ENCODE assay signal across 20 cellular contexts in the genomic region with DNA sequence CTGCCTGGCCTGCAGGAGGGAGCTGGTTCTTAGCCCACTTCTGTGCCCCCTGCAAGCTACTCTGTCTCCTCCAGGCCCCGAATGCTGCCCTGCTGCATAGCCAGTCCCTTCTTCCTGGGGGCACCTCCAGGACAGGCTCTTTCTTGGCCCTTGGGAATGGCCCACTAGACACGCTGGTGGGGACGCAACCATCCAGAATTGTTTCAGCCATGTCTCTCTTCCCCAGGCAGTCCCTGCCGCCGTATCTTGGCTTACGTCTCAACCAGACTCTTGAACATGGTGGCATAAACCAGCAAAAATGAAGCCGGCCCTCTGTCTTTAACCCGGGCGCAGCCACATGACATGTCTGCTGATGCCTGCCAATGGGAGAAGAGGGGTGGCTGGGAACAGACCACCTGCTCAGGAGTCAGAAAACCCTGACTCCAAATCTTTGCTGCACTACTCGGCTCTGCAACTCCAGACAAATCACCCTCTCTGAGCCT. TPM values are rescaled to one million over a fixed set of nuclear protein-coding genes. Genes with fewer than 3 reads are reported as not detected.
A peak's percentile ranks its signal among the peaks of the same experiment; 100 is the strongest.
DNase-seq lines count a peak whose midpoint lies in the region; ATAC-seq, FAIRE-seq and TF ChIP-seq lines count a peak whose summit lies in the region.
"Had no signal": no experiment of that assay in that cellular context is flagged by ENCODE, and none has a peak within 500 bp of the region (broad histone marks: within the 10 kb centered on the region; RNA-seq: fewer than 3 reads in every experiment).

No MANE protein-coding gene starts in this region.

- intact Hi-C loops in CD14-positive monocyte (cut with micrococcal nuclease) (no loop called here), K562 (cut with micrococcal nuclease) (no loop called here), lower lobe of right lung (cut with DNase I) (no loop called here), sigmoid colon (cut with DNase I) (no loop called here)

- H3K9me1 ChIP-seq in K562 (ENCODE audit: control insufficient read depth, insufficient read depth, low read length): no peaks in the 10 kb centered on the region

- in situ Hi-C loops in K562 (cut with MboI): no loop called here

- H4K20me1 ChIP-seq in K562 (replicated peaks; ENCODE audit: control insufficient read depth, insufficient read depth, low read length): peaks cover 7% of the 10 kb centered on the region; the same call in 1 of the 2 replicates

- TF ChIP-seq CTCF in CD14-positive monocyte (IDR thresholded peaks at IDR 0.05) (no peak), K562 (IDR thresholded peaks at IDR 0.05 in 2 of 3, conservative IDR thresholded peaks at IDR 0.05 in 1 of 3; ENCODE audit: insufficient read depth in 2 of 3, low read depth in 1 of 3, low read length in 3 of 3) (no peak), lower lobe of right lung (IDR thresholded peaks at IDR 0.05) (no peak), sigmoid colon (IDR thresholded peaks at IDR 0.05) (no peak)

- no peak for FAIRE-seq in K562 (lab: Jason Lieb, UNC)
- FAIRE-seq: G401.6, GM12892, GM19239, H1, HepG2, HTR-8/SVneo had no signal

- peak overlapping the region in 1 of 7 donors; percentile 28 for H3K27ac Mint-ChIP-seq in CD14-positive monocyte
- H3K27ac Mint-ChIP-seq: CD4-positive, alpha-beta T cell had no signal

- H3K36me3 Mint-ChIP-seq in CD14-positive monocyte: peaks cover 67 to 93% of the 10 kb centered on the region in 2 donors

- H3K27me3 Mint-ChIP-seq in CD14-positive monocyte (ENCODE audit: low read depth in 3 of 3): no peaks in the 10 kb centered on the region
- H3K27me3 Mint-ChIP-seq: CD4-positive, alpha-beta T cell had no signal

- H3K36me3 ChIP-seq in K562 (ENCODE audit: control insufficient read depth, insufficient read depth, low read length) (peaks cover 70% of the 10 kb centered on the region; the same call in 2 of the 3 replicates), lower lobe of right lung (peaks cover 88% of the 10 kb centered on the region), sigmoid colon (peaks cover 21 to 70% (median 48%) of the 10 kb centered on the region in 4 donors)

- H3K4me3 Mint-ChIP-seq in CD14-positive monocyte: no peak overlapping the region
- H3K4me3 Mint-ChIP-seq: CD4-positive, alpha-beta T cell had no signal

- H3K9me3 ChIP-seq in K562 (replicated peaks; ENCODE audit: control insufficient read depth, insufficient read depth, low read depth, low read length): no peaks in the 10 kb centered on the region
- no peaks in the 10 kb centered on the region for H3K9me3 ChIP-seq in lower lobe of right lung
- no peaks in the 10 kb centered on the region for H3K9me3 ChIP-seq in sigmoid colon
- H3K9me3 ChIP-seq: BLaER1 treated with 17β-estradiol and CSF1 and Interleukin-3, amounts not matched to agents 10 nM and 100 nM; HAP-1 had no signal

- H3K9ac ChIP-seq in K562 (ENCODE audit: insufficient read depth in 1 of 2, low read depth in 2 of 2, low read length in 2 of 2): no peak overlapping the region
- H3K9ac ChIP-seq: BLaER1 treated with 17β-estradiol and CSF1 and Interleukin-3, amounts not matched to agents 10 nM and 100 nM had no signal

- BruUV-seq in K562 (replicated peaks; lab: Mats Ljungman, UMichigan): no TSS peak

- CTCF ChIA-PET in K562 (lab: Yijun Ruan, JAX; ENCODE audit: low intra/inter-chr PET ratio): no interaction called here

- ATAC-seq in K562: no peak
- ATAC-seq in lower lobe of right lung: no peak
- ATAC-seq in HG03097 (IDR thresholded peaks at IDR 0.05; ENCODE audit: low FRiP score, unreplicated experiment): no peak
- ATAC-seq: HepG2 had no signal

- H3K4me3 ChIP-seq in K562: no peak overlapping the region
- H3K4me3 ChIP-seq in lower lobe of right lung: no peak overlapping the region
- no peak overlapping the region for H3K4me3 ChIP-seq in sigmoid colon
- H3K4me3 ChIP-seq: BLaER1 treated with 17β-estradiol and CSF1 and Interleukin-3, amounts not matched to agents 10 nM and 100 nM; HAP-1 had no signal

- H3K4me1 Mint-ChIP-seq in CD14-positive monocyte: peaks cover 3% of the 10 kb centered on the region

- H3K27ac ChIP-seq in K562 (ENCODE audit: extremely low read depth, low read depth, low read length) (no peak overlapping the region), lower lobe of right lung (no peak overlapping the region), sigmoid colon (no peak overlapping the region)
- H3K27ac ChIP-seq: BLaER1 treated with 17β-estradiol and CSF1 and Interleukin-3, amounts not matched to agents 10 nM and 100 nM had no signal

- POLR2A ChIA-PET in K562 (lab: Yijun Ruan, JAX): interaction anchor here (1.4 kb wide), 1 partner anchor 9 kb away, joined by 6 read pairs; no protein-coding TSS in a partner anchor

- TF ChIP-seq POLR2A in K562 (conservative IDR thresholded peaks at IDR 0.05) (no peak), sigmoid colon (IDR thresholded peaks at IDR 0.05) (no peak)

- H2AFZ ChIP-seq in K562 (ENCODE audit: low read depth, low read length): no peak overlapping the region

- peaks cover 0 to 26% of the 10 kb centered on the region in 2 experiments; a peak in 2 of 5 replicates for H3K4me1 ChIP-seq in K562 (replicated peaks in 1 of 2; ENCODE audit: control insufficient read depth in 2 of 2, insufficient read depth in 2 of 2, low read length in 2 of 2)
- H3K4me1 ChIP-seq in lower lobe of right lung: no peaks in the 10 kb centered on the region
- H3K4me1 ChIP-seq in sigmoid colon: no peaks in the 10 kb centered on the region
- H3K4me1 ChIP-seq: HAP-1 had no signal

- TF ChIP-seq RAD21 in K562 (CRISPR knock-in tag; conservative IDR thresholded peaks at IDR 0.05 in 1 of 2, IDR thresholded peaks at IDR 0.05 in 1 of 2): no peak

- H3K79me2 ChIP-seq in K562 (ENCODE audit: control insufficient read depth, insufficient read depth, low read length): peaks cover 1% of the 10 kb centered on the region

- TF ChIP-seq EP300 in K562 (IDR thresholded peaks at IDR 0.05; ENCODE audit: low read length) (no peak), sigmoid colon (IDR thresholded peaks at IDR 0.05) (no peak)

- DNase-seq in CD14-positive monocyte (ENCODE audit: low spot score) (peak; percentile 34), K562 (ENCODE audit: extremely low read depth in 1 of 4, low spot score in 3 of 4) (no peak), lower lobe of right lung (peak; percentile 17), sigmoid colon (peak; percentile 39), T-helper 9 cell (no peak), DMS153 treated with DMSO at 0.1 percent for 48 hours (lab: John Stamatoyannopoulos, UW; ENCODE audit: unreplicated experiment) (no peak), NCI-H2196 treated with DMSO at 0.1 percent for 48 hours (lab: John Stamatoyannopoulos, UW; ENCODE audit: unreplicated experiment) (no peak)
- DNase-seq: ACHN; CD4-positive, alpha-beta T cell; DMS79 treated with DMSO at 0.1 percent for 48 hours; EL had no signal

- H3K27me3 ChIP-seq in K562 (ENCODE audit: control insufficient read depth in 2 of 2, insufficient read depth in 2 of 2, low read length in 2 of 2): no peaks in the 10 kb centered on the region
- no peaks in the 10 kb centered on the region for H3K27me3 ChIP-seq in lower lobe of right lung (ENCODE audit: low read depth)
- H3K27me3 ChIP-seq in sigmoid colon: no peaks in the 10 kb centered on the region
- H3K27me3 ChIP-seq: BLaER1 treated with 17β-estradiol and CSF1 and Interleukin-3, amounts not matched to agents 10 nM and 100 nM had no signal

- H3K4me2 ChIP-seq in K562 (ENCODE audit: insufficient read depth, low read length): no peak overlapping the region
- H3K4me2 ChIP-seq: BLaER1 treated with 17β-estradiol and CSF1 and Interleukin-3, amounts not matched to agents 10 nM and 100 nM had no signal

- no peaks in the 10 kb centered on the region for H3K9me3 Mint-ChIP-seq in CD14-positive monocyte
- H3K9me3 Mint-ChIP-seq: CD4-positive, alpha-beta T cell had no signal

- 100% methylated on average over 5 of the region's 10 CpGs for WGBS in K562 (ENCODE audit: insufficient coverage, low coverage, missing lambda C conversion rate)
- WGBS in sigmoid colon, 2 donors: 98% methylated on average over 10 of the region's 10 CpGs

TF ChIP-seq in K562, 482 proteins besides CTCF, POLR2A, EP300 and RAD21:
- TF ChIP-seq SAP30 (IDR thresholded peaks at IDR 0.05; ENCODE audit: borderline replicate concordance, insufficient read depth, low read depth, low read length, poor library complexity, severe bottlenecking) (no peak), RBFOX2 (IDR thresholded peaks at IDR 0.05; ENCODE audit: low read depth, low read length) (0 out of 2 replicates have a peak, but pooled peaks have one; percentile 30), ZNF232 (CRISPR knock-in tag; IDR thresholded peaks at IDR 0.05) (no peak), ZNF668 (CRISPR knock-in tag; IDR thresholded peaks at IDR 0.05) (no peak)

RNA-seq across cellular contexts. Expression of gene LRPAP1, which starts 9.0 kb away (rescaled TPM):
- 100 to 1,000 TPM; 169 to 180 TPM for polyA plus RNA-seq in CD14-positive monocyte
- 44.0 and 98.8 TPM in 2 replicates for total RNA-seq in K562 (2011; cell fraction: chromatin; rRNA removed; ENCODE audit: low replicate concordance)
- 76.2 and 78.7 TPM in 2 replicates for total RNA-seq in K562 (2011; cell fraction: nucleolus; rRNA removed)
- 43.0 and 46.3 TPM in 2 replicates for total RNA-seq in K562 (2011; cell fraction: nucleoplasm; rRNA removed)
- total RNA-seq in K562 (2014; rRNA removed): 73.5 and 105 TPM in 2 replicates
- 18.7 and 24.6 TPM in 2 replicates for total RNA-seq in K562 (2014; rRNA removed; fragmentation: Illumina TruSeq; extraction: Trizol)
- 41.8 and 49.7 TPM in 2 replicates for total RNA-seq in K562 (2015; rRNA removed; fragmentation: Illumina TruSeq; extraction: Trizol)
- total RNA-seq in K562 (2021): 72.0 and 75.5 TPM in 2 replicates
- 43.6 and 45.0 TPM in 2 replicates for polyA plus RNA-seq in K562 (2011; rRNA removed)
- polyA plus RNA-seq in K562 (2011; cell fraction: cytosol; rRNA removed): 28.1 and 40.4 TPM in 2 replicates
- polyA plus RNA-seq in K562 (2011; cell fraction: nucleus; rRNA removed): 33.7 and 47.1 TPM in 2 replicates
- 70.2 and 113 TPM in 2 replicates for polyA plus RNA-seq in K562 (2012)
- polyA plus RNA-seq in K562 (2014; fragmentation: Illumina TruSeq; extraction: Trizol): 33.1 and 55.4 TPM in 2 replicates
- polyA plus RNA-seq in K562 (2014; fragmentation: Nextera tagmentation; extraction: Ambion mirVana): 1 to 10 TPM; 1.1 to 6.1 TPM
- 57.7 and 69.9 TPM in 2 replicates for polyA plus RNA-seq in K562 (2014; rRNA removed)
- 23.0 and 26.5 TPM in 2 replicates for polyA minus RNA-seq in K562 (2011; rRNA and poly(A)+ RNA removed)
- 19.7 and 31.3 TPM in 2 replicates for polyA minus RNA-seq in K562 (2011; cell fraction: cytosol; rRNA and poly(A)+ RNA removed)
- polyA minus RNA-seq in K562 (2011; cell fraction: nucleus; rRNA and poly(A)+ RNA removed): 17.9 and 19.5 TPM in 2 replicates
- total RNA-seq in lower lobe of right lung: 224 TPM
- 100 to 1,000 TPM in 2 of 4 donors, 10 to 100 TPM in 2; 85.3 to 127 (median 99.6) TPM for total RNA-seq in sigmoid colon
- polyA plus RNA-seq in sigmoid colon: 100 to 1,000 TPM in 1 of 3 donors, 10 to 100 TPM in 2; 25.2 to 123 (median 44.2) TPM

Comparison
In these comparisons a context has a peak if more than half of its experiments do, and no peak if none do; other contexts are left out.
1. DNase-seq: peak in CD14-positive monocyte (single experiment), lower lobe of right lung (single experiment) and sigmoid colon (single experiment); none in K562 (0 of 4), T-helper 9 cell (single experiment), DMS153 treated with DMSO at 0.1 percent for 48 hours (single experiment) and NCI-H2196 treated with DMSO at 0.1 percent for 48 hours (single experiment).